1 cellular context compared by ENCODE assay signal in genomic region chr4:44678094-44679023, GRCh38.
TF ChIP-seq lines count a peak whose summit lies in the region.

Gene GUF1 (plus strand): TSS chr4:44678420. CDS start chr4:44678623, 203 bp downstream.

TF ChIP-seq in K562, 482 proteins besides CTCF, POLR2A, EP300 and RAD21 (continued from another document and continues in another):
- TF ChIP-seq MCM3 (IDR thresholded peaks at IDR 0.05) (no peak), SMC3 (conservative IDR thresholded peaks at IDR 0.05; ENCODE audit: insufficient read depth, low read depth, low read length) (no peak), ZNF184 (CRISPR knock-in tag; IDR thresholded peaks at IDR 0.05) (no peak), HNRNPUL1 (IDR thresholded peaks at IDR 0.05; ENCODE audit: low read length) (no peak), ZBTB9 (CRISPR knock-in tag; IDR thresholded peaks at IDR 0.05) (no peak; the same call in 1 of the 2 replicates), ZNF764 (CRISPR knock-in tag; IDR thresholded peaks at IDR 0.05; ENCODE audit: low read depth) (no peak), NELFE (IDR thresholded peaks at IDR 0.05; ENCODE audit: insufficient read depth, insufficient read length) (no peak), ZNF76 (CRISPR knock-in tag; IDR thresholded peaks at IDR 0.05; ENCODE audit: borderline replicate concordance) (no peak), BRF2 (IDR thresholded peaks at IDR 0.05; ENCODE audit: borderline replicate concordance, insufficient read depth, insufficient read length) (no peak), ZNF146 (CRISPR knock-in tag; IDR thresholded peaks at IDR 0.05; ENCODE audit: unreplicated experiment) (no peak), SMARCA5 (IDR thresholded peaks at IDR 0.05) (no peak), NR2F6 (CRISPR knock-in tag; IDR thresholded peaks at IDR 0.05) (no peak), CHD4 (IDR thresholded peaks at IDR 0.05; ENCODE audit: insufficient read depth, insufficient replicate concordance, low read depth, low read length, poor library complexity, severe bottlenecking) (no peak), ZNF324 (CRISPR knock-in tag; IDR thresholded peaks at IDR 0.05) (no peak), SIN3A (IDR thresholded peaks at IDR 0.05; ENCODE audit: borderline replicate concordance in 2 of 2, control insufficient read depth in 1 of 2, low read depth in 2 of 2, low read length in 2 of 2) (peak in 1 of 2 experiments; percentile 78; a peak in 1 of 4 replicates), PREB (CRISPR knock-in tag; IDR thresholded peaks at IDR 0.05) (no peak), FOS (IDR thresholded peaks at IDR 0.05; ENCODE audit: extremely low read depth, insufficient read length) (no peak), AFF1 (IDR thresholded peaks at IDR 0.05; ENCODE audit: low read depth in 1 of 2, partially characterized antibody in 2 of 2) (peak in 1 of 2 experiments; percentile 21), CTBP1 (IDR thresholded peaks at IDR 0.05; ENCODE audit: borderline replicate concordance) (no peak), SMAD1 (IDR thresholded peaks at IDR 0.05; ENCODE audit: low read depth, low read length, partially characterized antibody) (peak; percentile 52), CCNT2 (IDR thresholded peaks at IDR 0.05; ENCODE audit: borderline replicate concordance, extremely low read depth, insufficient read length, low read depth, low read length) (peak; percentile 40), ZBED1 (IDR thresholded peaks at IDR 0.05) (no peak), FOXM1 (IDR thresholded peaks at IDR 0.05; ENCODE audit: low read depth) (no peak), FOXM1 (CRISPR knock-in tag; IDR thresholded peaks at IDR 0.05; ENCODE audit: low read depth) (no peak; the same call in 1 of the 2 replicates), RHOXF2B (CRISPR knock-in tag; conservative IDR thresholded peaks at IDR 0.05) (no peak), ZC3H11A (IDR thresholded peaks at IDR 0.05; ENCODE audit: low read depth, low read length) (no peak), NCOA1 (IDR thresholded peaks at IDR 0.05; ENCODE audit: low read depth) (no peak; the same call in 1 of the 2 replicates), ZNF77 (CRISPR knock-in tag; IDR thresholded peaks at IDR 0.05) (no peak), HOXB6 (CRISPR knock-in tag; IDR thresholded peaks at IDR 0.05; ENCODE audit: borderline replicate concordance) (no peak), E2F6 (IDR thresholded peaks at IDR 0.05; ENCODE audit: borderline replicate concordance in 1 of 2, extremely low read depth in 1 of 2, insufficient read depth in 1 of 2, insufficient read length in 1 of 2, low read depth in 1 of 2, low read length in 1 of 2, poor library complexity in 1 of 2, severe bottlenecking in 1 of 2) (peak; percentile 38 to 55), RFX5 (IDR thresholded peaks at IDR 0.05; ENCODE audit: low read depth, low read length) (no peak), SP2 (IDR thresholded peaks at IDR 0.05; ENCODE audit: extremely low read depth, low read depth, low read length, poor library complexity, severe bottlenecking) (no peak), SMAD2 (IDR thresholded peaks at IDR 0.05; ENCODE audit: low read depth, low read length) (no peak), ATF7 (IDR thresholded peaks at IDR 0.05) (peak; percentile 89), FIP1L1 (IDR thresholded peaks at IDR 0.05; ENCODE audit: low read depth, low read length, poor library complexity, severe bottlenecking) (no peak), HDAC6 (IDR thresholded peaks at IDR 0.05; ENCODE audit: low read depth, low read length) (no peak), ZFP91 (CRISPR knock-in tag; IDR thresholded peaks at IDR 0.05) (no peak), ATF1 (CRISPR knock-in tag; IDR thresholded peaks at IDR 0.05) (peak; percentile 86), ATF1 (tag; IDR thresholded peaks at IDR 0.05) (peak; percentile 99), BACH1 (tag; IDR thresholded peaks at IDR 0.05) (no peak), HOMEZ (CRISPR knock-in tag; IDR thresholded peaks at IDR 0.05) (no peak), HMG20B (CRISPR knock-in tag; IDR thresholded peaks at IDR 0.05) (no peak), DNMT1 (IDR thresholded peaks at IDR 0.05) (no peak), BCOR (IDR thresholded peaks at IDR 0.05) (no peak), EHMT2 (IDR thresholded peaks at IDR 0.05) (no peak), ZNF3 (CRISPR knock-in tag; IDR thresholded peaks at IDR 0.05) (no peak), PML (IDR thresholded peaks at IDR 0.05; ENCODE audit: low read length) (peak; percentile 68; the same call in 1 of the 2 replicates), GABPB1 (CRISPR knock-in tag; IDR thresholded peaks at IDR 0.05) (peak; percentile 72), CSDE1 (IDR thresholded peaks at IDR 0.05) (peak in 1 of 2 experiments; percentile 77; a peak in 1 of 4 replicates)
